ENCODE assay signal across 19 cellular contexts in the genomic region with DNA sequence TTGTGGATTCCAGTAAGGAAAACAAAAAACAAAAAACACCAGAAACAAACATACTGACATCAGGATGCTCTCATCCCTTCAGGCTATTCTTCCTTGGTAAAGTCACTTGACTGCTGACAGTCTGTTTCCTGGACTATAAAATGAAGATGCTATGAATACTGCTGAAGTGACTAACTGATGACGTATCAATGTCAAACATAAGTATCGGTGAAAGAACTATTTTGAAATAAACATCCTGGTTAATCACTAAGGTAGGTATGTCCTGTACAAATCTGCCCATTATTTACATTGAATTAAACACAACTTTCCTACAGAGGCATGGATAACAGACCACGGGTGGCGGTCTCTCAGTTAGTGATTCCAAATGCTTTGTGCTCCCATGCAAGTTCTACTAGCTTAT. TPM values are rescaled to one million over a fixed set of nuclear protein-coding genes. Genes with fewer than 3 reads are reported as not detected.
DNase-seq lines count a peak whose midpoint lies in the region; ATAC-seq, FAIRE-seq and TF ChIP-seq lines count a peak whose summit lies in the region.
"Had no signal": no experiment of that assay in that cellular context is flagged by ENCODE, and none has a peak within 500 bp of the region (broad histone marks: within the 10 kb centered on the region; RNA-seq: fewer than 3 reads in every experiment).

No MANE protein-coding gene starts in this region.

- H3K9me3 ChIP-seq in A549 = no peaks in the 10 kb centered on the region
- H3K9me3 ChIP-seq: heart left ventricle had no signal

- TF ChIP-seq POLR2A in A549 (IDR thresholded peaks at IDR 0.05; ENCODE audit: low read length) = no peak

- ATAC-seq in A549 (peak; percentile 88 to 89), HG02970 (IDR thresholded peaks at IDR 0.05; ENCODE audit: low FRiP score, unreplicated experiment) (no peak), HG02610 (IDR thresholded peaks at IDR 0.05; ENCODE audit: unreplicated experiment) (no peak)
- ATAC-seq: heart left ventricle had no signal

- H3K4me3 Mint-ChIP-seq in HFFc6 = peak overlapping the region; percentile 11
- H3K4me3 Mint-ChIP-seq: IgD-negative memory B cell, nephron had no signal

- POLR2A ChIA-PET in A549 (lab: Yijun Ruan, JAX) = no interaction called here

- peaks cover 49% of the 10 kb centered on the region for H3K4me1 ChIP-seq in A549

- peak; percentile 89 for FAIRE-seq in A549 (lab: Jason Lieb, UNC)

- TF ChIP-seq CTCF in A549 (IDR thresholded peaks at IDR 0.05) (no peak), HFFc6 (IDR thresholded peaks at IDR 0.05) (no peak), fibroblast of pulmonary artery (IDR thresholded peaks at IDR 0.05; ENCODE audit: low read length, missing control alignments) (no peak)

- CTCF ChIA-PET in A549 (lab: Yijun Ruan, JAX) = interaction anchor here (0.6 to 1.0 kb wide), 3 partner anchors 54 to 604 kb away, joined by 3 to 4 read pairs (median 3); no protein-coding TSS in a partner anchor

- H3K4me3 ChIP-seq in A549 = no peak overlapping the region
- no peak overlapping the region for H3K4me3 ChIP-seq in fibroblast of pulmonary artery (replicated peaks; ENCODE audit: low read depth, low read length)
- H3K4me3 ChIP-seq: heart left ventricle had no signal

- peak overlapping the region; percentile 56 for H3K27ac Mint-ChIP-seq in HFFc6
- H3K27ac Mint-ChIP-seq: IgD-negative memory B cell, nephron had no signal

- H3K27me3 Mint-ChIP-seq in HFFc6 (ENCODE audit: insufficient read depth) = no peaks in the 10 kb centered on the region
- H3K27me3 Mint-ChIP-seq: IgD-negative memory B cell had no signal

- H3K27ac ChIP-seq in A549 = peak overlapping the region; percentile 71 to 72; a peak in 5 of 6 replicates
- H3K27ac ChIP-seq: heart left ventricle, WERI-Rb-1 had no signal

- peak; percentile 39 to 82 for DNase-seq in A549 (ENCODE audit: low read depth in 1 of 2, low spot score in 1 of 2)
- peak; percentile 93 for DNase-seq in HFFc6
- peak; percentile 72 for DNase-seq in amniotic epithelial cell (ENCODE audit: low read depth)
- peak; percentile 29 for DNase-seq in fibroblast of pulmonary artery (ENCODE audit: low read depth)
- no peak for DNase-seq in NCI-H2196 (lab: John Stamatoyannopoulos, UW; ENCODE audit: unreplicated experiment)
- no peak for DNase-seq in dedifferentiated amniotic fluid mesenchymal stem cell (ENCODE audit: extremely low spot score)
- DNase-seq: cerebellar nuclear complex; GF-D8; H7; heart left ventricle; islet precursor cell; NCI-H2107; NCI-H748 treated with DMSO at 0.1 percent for 48 hours; stimulated activated naive CD4-positive, alpha-beta T cell; WERI-Rb-1 had no signal

- no peak for TF ChIP-seq RAD21 in A549 (conservative IDR thresholded peaks at IDR 0.05 in 1 of 2, IDR thresholded peaks at IDR 0.05 in 1 of 2)

- TF ChIP-seq EP300 in A549 (IDR thresholded peaks at IDR 0.05) = peak in 1 of 2 experiments; percentile 61; a peak in 1 of 5 replicates

- peak overlapping the region; percentile 70 for H3K4me2 ChIP-seq in A549

- H3K4me1 Mint-ChIP-seq in HFFc6 (ENCODE audit: low read depth) = peaks cover 64% of the 10 kb centered on the region
- H3K4me1 Mint-ChIP-seq: IgD-negative memory B cell had no signal

- WGBS in A549 (ENCODE audit: missing lambda C conversion rate) = 2% methylated on average over 4 of the region's 4 CpGs

- no peaks in the 10 kb centered on the region for H3K9me3 Mint-ChIP-seq in HFFc6
- H3K9me3 Mint-ChIP-seq: IgD-negative memory B cell, nephron had no signal

- peaks cover 42% of the 10 kb centered on the region for H3K36me3 Mint-ChIP-seq in HFFc6 (ENCODE audit: low read depth)

TF ChIP-seq in A549, 52 proteins besides CTCF, POLR2A, EP300 and RAD21 (continues in another document):
- no peak for TF ChIP-seq SMC3 (IDR thresholded peaks at IDR 0.05)
- no peak for TF ChIP-seq FOXS1 (CRISPR knock-in tag; IDR thresholded peaks at IDR 0.05)
- no peak for TF ChIP-seq SREBF2 (IDR thresholded peaks at IDR 0.05)
- no peak for TF ChIP-seq E2F6 (IDR thresholded peaks at IDR 0.05; ENCODE audit: borderline replicate concordance, low read depth)
- TF ChIP-seq MAX (IDR thresholded peaks at IDR 0.05) = 0 out of 2 replicates have a peak, but pooled peaks have one; percentile 20
- no peak for TF ChIP-seq MYC (IDR thresholded peaks at IDR 0.05; ENCODE audit: borderline replicate concordance, low read length)
- peak; percentile 60; the same call in 1 of the 2 replicates for TF ChIP-seq GATA3 (IDR thresholded peaks at IDR 0.05; ENCODE audit: borderline replicate concordance)
- TF ChIP-seq, protein P1, sequence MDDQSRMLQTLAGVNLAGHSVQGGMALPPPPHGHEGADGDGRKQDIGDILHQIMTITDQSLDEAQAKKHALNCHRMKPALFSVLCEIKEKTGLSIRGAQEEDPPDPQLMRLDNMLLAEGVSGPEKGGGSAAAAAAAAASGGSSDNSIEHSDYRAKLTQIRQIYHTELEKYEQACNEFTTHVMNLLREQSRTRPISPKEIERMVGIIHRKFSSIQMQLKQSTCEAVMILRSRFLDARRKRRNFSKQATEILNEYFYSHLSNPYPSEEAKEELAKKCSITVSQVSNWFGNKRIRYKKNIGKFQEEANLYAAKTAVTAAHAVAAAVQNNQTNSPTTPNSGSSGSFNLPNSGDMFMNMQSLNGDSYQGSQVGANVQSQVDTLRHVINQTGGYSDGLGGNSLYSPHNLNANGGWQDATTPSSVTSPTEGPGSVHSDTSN (IDR thresholded peaks at IDR 0.05) = no peak
- TF ChIP-seq HDAC2 (IDR thresholded peaks at IDR 0.05) = no peak
- peak; percentile 54 for TF ChIP-seq MAFK (IDR thresholded peaks at IDR 0.05; ENCODE audit: partially characterized antibody)
- TF ChIP-seq, protein P2, sequence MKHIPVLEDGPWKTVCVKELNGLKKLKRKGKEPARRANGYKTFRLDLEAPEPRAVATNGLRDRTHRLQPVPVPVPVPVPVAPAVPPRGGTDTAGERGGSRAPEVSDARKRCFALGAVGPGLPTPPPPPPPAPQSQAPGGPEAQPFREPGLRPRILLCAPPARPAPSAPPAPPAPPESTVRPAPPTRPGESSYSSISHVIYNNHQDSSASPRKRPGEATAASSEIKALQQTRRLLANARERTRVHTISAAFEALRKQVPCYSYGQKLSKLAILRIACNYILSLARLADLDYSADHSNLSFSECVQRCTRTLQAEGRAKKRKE (CRISPR knock-in tag; IDR thresholded peaks at IDR 0.05; ENCODE audit: low read depth) = no peak
- TF ChIP-seq CBX2 (IDR thresholded peaks at IDR 0.05; ENCODE audit: borderline replicate concordance, low read depth) = no peak
- no peak for TF ChIP-seq RARB (CRISPR knock-in tag; IDR thresholded peaks at IDR 0.05)
- TF ChIP-seq MAZ (IDR thresholded peaks at IDR 0.05; ENCODE audit: borderline replicate concordance, low read depth, low read length) = no peak
- peak; percentile 56; the same call in 1 of the 2 replicates for TF ChIP-seq JUNB (IDR thresholded peaks at IDR 0.05)
- peak in 1 of 2 experiments; percentile 59; a peak in 2 of 4 replicates for TF ChIP-seq CEBPB (IDR thresholded peaks at IDR 0.05)
- no peak for TF ChIP-seq HOXB5 (CRISPR knock-in tag; IDR thresholded peaks at IDR 0.05)
- no peak for TF ChIP-seq ELK1 (IDR thresholded peaks at IDR 0.05; ENCODE audit: low read depth, low read length)
- TF ChIP-seq HOXB13 (CRISPR knock-in tag; IDR thresholded peaks at IDR 0.05; ENCODE audit: low read depth) = no peak
- peak in 1 of 2 experiments; percentile 41; a peak in 1 of 5 replicates for TF ChIP-seq JUN (IDR thresholded peaks at IDR 0.05)
- TF ChIP-seq TFCP2L1 (CRISPR knock-in tag; IDR thresholded peaks at IDR 0.05) = no peak
- peak; percentile 6; the same call in 1 of the 2 replicates for TF ChIP-seq FOSL2 (IDR thresholded peaks at IDR 0.05)
- peak; percentile 87 for TF ChIP-seq FOSL2 (CRISPR knock-in tag; IDR thresholded peaks at IDR 0.05)
- no peak for TF ChIP-seq ZC3H11A (IDR thresholded peaks at IDR 0.05)
- no peak for TF ChIP-seq ZSCAN20 (CRISPR knock-in tag; IDR thresholded peaks at IDR 0.05)
- no peak for TF ChIP-seq POLR2AphosphoS2 (conservative IDR thresholded peaks at IDR 0.05; ENCODE audit: low read length)
- TF ChIP-seq HOXA7 (CRISPR knock-in tag; IDR thresholded peaks at IDR 0.05) = no peak
- no peak for TF ChIP-seq BHLHE40 (IDR thresholded peaks at IDR 0.05; ENCODE audit: low read depth, low read length)
- no peak for TF ChIP-seq FOSB (CRISPR knock-in tag; IDR thresholded peaks at IDR 0.05)
- TF ChIP-seq KDM1A (IDR thresholded peaks at IDR 0.05; ENCODE audit: low read depth) = no peak

RNA-seq across cellular contexts. Expression of gene CHAC1, which starts 45.9 kb away (rescaled TPM):
- polyA plus RNA-seq in A549 (2011; rRNA removed) = 22.2 and 25.3 TPM in 2 replicates
- polyA plus RNA-seq in A549 (2012; cell fraction: cytosol; rRNA removed) = 9.5 and 11.1 TPM in 2 replicates
- 6.3 and 13.2 TPM in 2 replicates for polyA plus RNA-seq in A549 (2012; cell fraction: nucleus; rRNA removed)
- polyA plus RNA-seq in A549 (2017; fragmentation: RNase III; extraction: RNeasy Plus Mini Kit Qiagen cat#74134 plus additional on column Dnase treatment) = 3.8 to 4.9 TPM (median 4.5 TPM) in 3 replicates
- 27.8 and 36.4 TPM in 2 replicates for polyA minus RNA-seq in A549 (2011; rRNA and poly(A)+ RNA removed)
- total RNA-seq in HFFc6 (2021; fragmentation: NEBNext Ultra II Directional; extraction: Animal tissue kit (Norgen Biotek cat#: 25700)) = 10 to 100 TPM; 20.8 to 26.0 (median 24.2) TPM

Comparison
In these comparisons a context has a peak if more than half of its experiments do, and no peak if none do; other contexts are left out.
1. ATAC-seq: peak in A549 (2 of 2); none in HG02970 (single experiment) and HG02610 (single experiment).
2. DNase-seq: peak in A549 (2 of 2), HFFc6 (single experiment), amniotic epithelial cell (single experiment) and fibroblast of pulmonary artery (single experiment); none in NCI-H2196 (single experiment) and dedifferentiated amniotic fluid mesenchymal stem cell (single experiment).